Comparison of ENCODE assay signal across 1 cellular context in genomic region chr15:59300618-59301139, GRCh38.
TF ChIP-seq lines count a peak whose summit lies in the region.

No MANE protein-coding gene starts in this region.

TF ChIP-seq in IMR-90, 13 proteins besides CTCF, POLR2A, EP300 and RAD21 (continued from another document):
- TF ChIP-seq USF2 (IDR thresholded peaks at IDR 0.05; ENCODE audit: low read depth, low read length) (no peak), SMC3 (IDR thresholded peaks at IDR 0.05; ENCODE audit: low read depth, low read length) (no peak), RFX5 (IDR thresholded peaks at IDR 0.05; ENCODE audit: low read depth, low read length) (no peak)
